Comparison of ENCODE assay signal across 28 cellular contexts in genomic region chr10:23657677-23658076, GRCh38.
"Had no signal": no experiment of that assay in that cellular context is flagged by ENCODE, and none has a peak within 500 bp of the region (broad histone marks: within the 10 kb centered on the region; RNA-seq: fewer than 3 reads in every experiment).

No MANE protein-coding gene starts in this region.

- ATAC-seq: natural killer cell; psoas muscle; right cardiac atrium; right lobe of liver; stimulated activated effector memory CD8-positive, alpha-beta T cell treated with anti-CD3 and anti-CD28 coated beads, Interleukin-12 subunit alpha, Interleukin-12 subunit beta, amount 100 ng/mL, for 72 hours; stimulated activated naive B cell treated with anti-CD40 and anti-IgM and Interleukin-4, amounts not matched to agents 10 μg/mL and 1 μg/mL and 100 μg/mL, for 72 hours had no signal

- H3K27ac Mint-ChIP-seq: natural killer cell; nephron; progenitor cell of endocrine pancreas; stimulated activated effector memory CD8-positive, alpha-beta T cell treated with anti-CD3 and anti-CD28 coated beads, Interleukin-12 subunit alpha, Interleukin-12 subunit beta, amount 100 ng/mL, for 72 hours; stimulated activated naive B cell treated with anti-CD40 and anti-IgM and Interleukin-4, amounts not matched to agents 10 μg/mL and 1 μg/mL and 100 μg/mL, for 72 hours; stimulated activated naive CD8-positive, alpha-beta T cell treated with anti-CD3 and anti-CD28 coated beads, Interleukin-15, Interleukin-2, amounts not matched to agents 100 ng/mL and 50 ng/mL, for 24 hours had no signal

- H3K27me3 ChIP-seq: ovary, right lobe of liver, sigmoid colon, stomach, thyroid gland, tibial nerve, upper lobe of left lung, vagina had no signal

- H3K9ac ChIP-seq: parathyroid adenoma had no signal

- H3K36me3 ChIP-seq: neutrophil, ovary, right lobe of liver, sigmoid colon, stomach, thoracic aorta, thyroid gland, tibial nerve, upper lobe of left lung, vagina had no signal

- H3K36me3 Mint-ChIP-seq: natural killer cell; stimulated activated effector memory CD8-positive, alpha-beta T cell treated with anti-CD3 and anti-CD28 coated beads, Interleukin-12 subunit alpha, Interleukin-12 subunit beta, amount 100 ng/mL, for 72 hours; stimulated activated naive B cell treated with anti-CD40 and anti-IgM and Interleukin-4, amounts not matched to agents 10 μg/mL and 1 μg/mL and 100 μg/mL, for 72 hours had no signal

- H3K27ac ChIP-seq: neutrophil, ovary, parathyroid adenoma, psoas muscle, right lobe of liver, sigmoid colon, stomach, thoracic aorta, thyroid gland, tibial nerve, upper lobe of left lung, vagina had no signal

- H3K4me1 Mint-ChIP-seq: natural killer cell; nephron; stimulated activated effector memory CD8-positive, alpha-beta T cell treated with anti-CD3 and anti-CD28 coated beads, Interleukin-12 subunit alpha, Interleukin-12 subunit beta, amount 100 ng/mL, for 72 hours; stimulated activated naive B cell treated with anti-CD40 and anti-IgM and Interleukin-4, amounts not matched to agents 10 μg/mL and 1 μg/mL and 100 μg/mL, for 72 hours had no signal

- H3K79me2 ChIP-seq: parathyroid adenoma had no signal

- H3K4me3 ChIP-seq: ovary, psoas muscle, right lobe of liver, sigmoid colon, stomach, thoracic aorta, thyroid gland, tibial nerve, upper lobe of left lung, vagina had no signal

- H3K4me3 Mint-ChIP-seq: natural killer cell; nephron; stimulated activated effector memory CD8-positive, alpha-beta T cell treated with anti-CD3 and anti-CD28 coated beads, Interleukin-12 subunit alpha, Interleukin-12 subunit beta, amount 100 ng/mL, for 72 hours; stimulated activated naive B cell treated with anti-CD40 and anti-IgM and Interleukin-4, amounts not matched to agents 10 μg/mL and 1 μg/mL and 100 μg/mL, for 72 hours; stimulated activated naive CD8-positive, alpha-beta T cell treated with anti-CD3 and anti-CD28 coated beads, Interleukin-15, Interleukin-2, amounts not matched to agents 100 ng/mL and 50 ng/mL, for 24 hours had no signal

- DNase-seq: natural killer cell; nucleus accumbens; ovary; posterior cingulate gyrus; psoas muscle; right cardiac atrium; right lobe of liver; sigmoid colon; small intestine; stimulated activated CD4-positive, alpha-beta T cell treated with anti-CD3 and anti-CD28 coated beads, Interleukin-15, amount 100 ng/mL, for 24 hours; stimulated activated CD4-positive, alpha-beta T cell treated with anti-CD3 and anti-CD28 coated beads, Interleukin-2, amount 100 ng/mL, for 24 hours; stimulated activated CD4-positive, alpha-beta T cell treated with anti-CD3 and anti-CD28 coated beads, Interleukin-2, amount 100 ng/mL, for 48 hours; stimulated activated CD4-positive, alpha-beta T cell treated with anti-CD3 and anti-CD28 coated beads, Interleukin-4, amount 100 ng/mL, for 24 hours; stimulated activated naive B cell treated with anti-CD40 and anti-IgM and Interleukin-4, amounts not matched to agents 10 μg/mL and 1 μg/mL and 100 μg/mL, for 72 hours; stimulated activated naive CD4-positive, alpha-beta T cell treated with Interleukin-2 at 50 U/mL for 16 hours; stomach; thyroid gland; trophoblast cell; upper lobe of left lung had no signal

- H3K9me3 Mint-ChIP-seq: nephron; stimulated activated effector memory CD8-positive, alpha-beta T cell treated with anti-CD3 and anti-CD28 coated beads, Interleukin-12 subunit alpha, Interleukin-12 subunit beta, amount 100 ng/mL, for 72 hours; stimulated activated naive B cell treated with anti-CD40 and anti-IgM and Interleukin-4, amounts not matched to agents 10 μg/mL and 1 μg/mL and 100 μg/mL, for 72 hours; stimulated activated naive CD8-positive, alpha-beta T cell treated with anti-CD3 and anti-CD28 coated beads, Interleukin-15, Interleukin-2, amounts not matched to agents 100 ng/mL and 50 ng/mL, for 24 hours had no signal

- H2AFZ ChIP-seq: parathyroid adenoma had no signal

- H3K4me1 ChIP-seq: parathyroid adenoma, psoas muscle, right lobe of liver, sigmoid colon, stomach, thyroid gland, tibial nerve, upper lobe of left lung, vagina had no signal

- H3K9me3 ChIP-seq: neutrophil, ovary, psoas muscle, right lobe of liver, sigmoid colon, stomach, thoracic aorta, thyroid gland, tibial nerve, upper lobe of left lung, vagina had no signal
